Comparison of ENCODE assay signal across 1 cellular context in the genomic region with DNA sequence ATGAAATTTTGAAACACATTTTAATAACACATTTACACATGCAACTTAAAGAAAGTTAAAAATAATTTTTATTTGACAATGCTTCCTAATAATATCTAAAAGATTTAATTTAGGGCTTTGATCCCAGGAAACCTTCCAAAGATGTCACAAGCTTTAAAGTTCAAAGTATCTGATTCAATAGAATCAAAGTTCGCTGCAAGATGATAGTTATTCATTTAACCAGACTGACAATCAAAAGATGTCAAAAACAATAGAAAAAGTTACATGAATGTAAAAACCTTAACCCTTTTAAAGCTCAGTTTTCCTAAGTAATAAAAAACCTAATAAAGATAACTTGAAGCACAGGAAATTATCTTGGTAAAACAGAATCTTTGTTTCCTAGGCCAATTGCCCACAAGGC.
TF ChIP-seq lines count a peak whose summit lies in the region.

No MANE protein-coding gene starts in this region.

TF ChIP-seq in HepG2, 621 proteins besides CTCF, POLR2A, EP300 and RAD21 (continued from another document):
- TF ChIP-seq, protein P1, sequence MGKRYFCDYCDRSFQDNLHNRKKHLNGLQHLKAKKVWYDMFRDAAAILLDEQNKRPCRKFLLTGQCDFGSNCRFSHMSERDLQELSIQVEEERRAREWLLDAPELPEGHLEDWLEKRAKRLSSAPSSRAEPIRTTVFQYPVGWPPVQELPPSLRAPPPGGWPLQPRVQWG (CRISPR knock-in tag; IDR thresholded peaks at IDR 0.05; ENCODE audit: borderline replicate concordance, low read depth), result no peak
- TF ChIP-seq SP5 (CRISPR knock-in tag; IDR thresholded peaks at IDR 0.05; ENCODE audit: borderline replicate concordance, low read depth), result no peak
- TF ChIP-seq ATF7 (IDR thresholded peaks at IDR 0.05), result no peak
- no peak for TF ChIP-seq ATF7 (CRISPR knock-in tag; IDR thresholded peaks at IDR 0.05)
- TF ChIP-seq TGIF2 (CRISPR knock-in tag; IDR thresholded peaks at IDR 0.05), result no peak
- TF ChIP-seq NAIF1 (CRISPR knock-in tag; IDR thresholded peaks at IDR 0.05; ENCODE audit: borderline replicate concordance), result no peak
- TF ChIP-seq ZNF788 (CRISPR knock-in tag; IDR thresholded peaks at IDR 0.05; ENCODE audit: borderline replicate concordance), result no peak
- no peak for TF ChIP-seq ZNF180 (CRISPR knock-in tag; IDR thresholded peaks at IDR 0.05; ENCODE audit: borderline replicate concordance, low read depth)
- TF ChIP-seq POLR2G (IDR thresholded peaks at IDR 0.05; ENCODE audit: low read depth, low read length), result no peak
- no peak for TF ChIP-seq ZNF567 (CRISPR knock-in tag; IDR thresholded peaks at IDR 0.05; ENCODE audit: borderline replicate concordance)
- no peak for TF ChIP-seq DNMT1 (CRISPR knock-in tag; IDR thresholded peaks at IDR 0.05)
- TF ChIP-seq ZFP1 (CRISPR knock-in tag; IDR thresholded peaks at IDR 0.05), result no peak
- no peak for TF ChIP-seq ZEB1 (IDR thresholded peaks at IDR 0.05; ENCODE audit: insufficient replicate concordance, low read depth)
- TF ChIP-seq, protein P2, sequence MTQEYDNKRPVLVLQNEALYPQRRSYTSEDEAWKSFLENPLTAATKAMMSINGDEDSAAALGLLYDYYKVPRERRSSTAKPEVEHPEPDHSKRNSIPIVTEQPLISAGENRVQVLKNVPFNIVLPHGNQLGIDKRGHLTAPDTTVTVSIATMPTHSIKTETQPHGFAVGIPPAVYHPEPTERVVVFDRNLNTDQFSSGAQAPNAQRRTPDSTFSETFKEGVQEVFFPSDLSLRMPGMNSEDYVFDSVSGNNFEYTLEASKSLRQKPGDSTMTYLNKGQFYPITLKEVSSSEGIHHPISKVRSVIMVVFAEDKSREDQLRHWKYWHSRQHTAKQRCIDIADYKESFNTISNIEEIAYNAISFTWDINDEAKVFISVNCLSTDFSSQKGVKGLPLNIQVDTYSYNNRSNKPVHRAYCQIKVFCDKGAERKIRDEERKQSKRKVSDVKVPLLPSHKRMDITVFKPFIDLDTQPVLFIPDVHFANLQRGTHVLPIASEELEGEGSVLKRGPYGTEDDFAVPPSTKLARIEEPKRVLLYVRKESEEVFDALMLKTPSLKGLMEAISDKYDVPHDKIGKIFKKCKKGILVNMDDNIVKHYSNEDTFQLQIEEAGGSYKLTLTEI (CRISPR knock-in tag; conservative IDR thresholded peaks at IDR 0.05), result no peak
- TF ChIP-seq TEAD2 (CRISPR knock-in tag; IDR thresholded peaks at IDR 0.05), result no peak
- TF ChIP-seq SMAD1 (CRISPR knock-in tag; IDR thresholded peaks at IDR 0.05; ENCODE audit: borderline replicate concordance, low read depth), result no peak
- no peak for TF ChIP-seq ZNF672 (CRISPR knock-in tag; IDR thresholded peaks at IDR 0.05)
